23 cellular contexts compared by ENCODE assay signal in the genomic region with DNA sequence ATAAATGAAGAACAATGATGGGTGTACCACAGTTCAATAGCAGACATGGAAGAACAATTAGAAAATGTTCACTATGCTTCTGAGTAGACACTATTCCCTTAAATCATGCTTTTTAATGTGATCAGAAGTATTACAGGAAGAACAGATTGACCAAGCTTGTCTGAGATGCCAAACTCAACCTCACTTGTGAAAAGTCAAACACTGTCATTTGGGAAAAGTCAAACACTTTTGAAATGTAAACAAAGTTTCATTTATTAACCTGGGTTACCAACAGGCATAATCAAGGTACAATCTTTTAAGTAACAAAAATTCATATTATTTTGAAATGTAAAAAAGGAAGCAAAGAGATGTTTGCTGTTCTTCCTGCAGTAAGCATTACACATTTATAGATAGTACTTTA. TPM values are rescaled to one million over a fixed set of nuclear protein-coding genes. Genes with fewer than 3 reads are reported as not detected.
DNase-seq lines count a peak whose midpoint lies in the region; ATAC-seq and TF ChIP-seq lines count a peak whose summit lies in the region.
"Had no signal": no experiment of that assay in that cellular context is flagged by ENCODE, and none has a peak within 500 bp of the region (broad histone marks: within the 10 kb centered on the region; RNA-seq: fewer than 3 reads in every experiment).

No MANE protein-coding gene starts in this region.

- H3K27me3 ChIP-seq in CD8-positive, alpha-beta T cell (ENCODE audit: insufficient read depth, low read length), result no peaks in the 10 kb centered on the region
- H3K27me3 ChIP-seq: body of pancreas, neural progenitor cell had no signal

- peaks cover 26% of the 10 kb centered on the region for H3K36me3 ChIP-seq in CD8-positive, alpha-beta T cell (ENCODE audit: insufficient read depth, low read length)

- H3K4me3 ChIP-seq in CD8-positive, alpha-beta T cell (ENCODE audit: low read depth, low read length), result no peak overlapping the region
- H3K4me3 ChIP-seq: body of pancreas, GM23338, neural progenitor cell, smooth muscle cell had no signal

- H3K9me3 Mint-ChIP-seq in activated CD4-positive, alpha-beta memory T cell treated with anti-CD3 and anti-CD28 coated beads for 36 hours, result no peaks in the 10 kb centered on the region
- no peaks in the 10 kb centered on the region for H3K9me3 Mint-ChIP-seq in activated CD4-positive, alpha-beta memory T cell treated with anti-CD3 and anti-CD28 coated beads, Interleukin-2, amount 10 ng/mL, durations not matched to agents 7 days and 5 days
- no peaks in the 10 kb centered on the region for H3K9me3 Mint-ChIP-seq in CD8-positive, alpha-beta T cell
- H3K9me3 Mint-ChIP-seq in activated naive CD8-positive, alpha-beta T cell treated with anti-CD3 and anti-CD28 coated beads for 36 hours, result no peaks in the 10 kb centered on the region
- H3K9me3 Mint-ChIP-seq in natural killer cell treated with Interleukin-12 subunit alpha and Interleukin-12 subunit beta and Interleukin-15 and Interleukin-18, amount 100 ng/mL, for 72 hours, result no peaks in the 10 kb centered on the region
- H3K9me3 Mint-ChIP-seq: activated naive CD8-positive, alpha-beta T cell treated with anti-CD3 and anti-CD28 coated beads, Interleukin-2, amount 10 ng/mL, durations not matched to agents 7 days and 5 days; endodermal cell; GM23338; mesothelial cell of epicardium; neural progenitor cell had no signal

- H3K4me1 ChIP-seq in CD8-positive, alpha-beta T cell (ENCODE audit: insufficient read depth, low read length), result peaks cover 26% of the 10 kb centered on the region

- POLR2A ChIA-PET in activated CD4-positive, alpha-beta memory T cell treated with anti-CD3 and anti-CD28 coated beads for 36 hours (lab: Charles Lee), result no interaction called here
- POLR2A ChIA-PET in activated CD4-positive, alpha-beta memory T cell treated with anti-CD3 and anti-CD28 coated beads, Interleukin-2, amount 10 ng/mL, durations not matched to agents 7 days and 5 days (lab: Charles Lee), result no interaction called here
- POLR2A ChIA-PET in CD8-positive, alpha-beta T cell (lab: Charles Lee), result no interaction called here

- H3K27ac Mint-ChIP-seq in activated CD4-positive, alpha-beta memory T cell treated with anti-CD3 and anti-CD28 coated beads for 36 hours, result peak overlapping the region; percentile 42
- no peak overlapping the region for H3K27ac Mint-ChIP-seq in activated CD4-positive, alpha-beta memory T cell treated with anti-CD3 and anti-CD28 coated beads, Interleukin-2, amount 10 ng/mL, durations not matched to agents 7 days and 5 days
- peak overlapping the region; percentile 47 for H3K27ac Mint-ChIP-seq in CD8-positive, alpha-beta T cell
- H3K27ac Mint-ChIP-seq in activated naive CD8-positive, alpha-beta T cell treated with anti-CD3 and anti-CD28 coated beads for 36 hours, result peak overlapping the region; percentile 7
- H3K27ac Mint-ChIP-seq in natural killer cell treated with Interleukin-12 subunit alpha and Interleukin-12 subunit beta and Interleukin-15 and Interleukin-18, amount 100 ng/mL, for 72 hours, result peak overlapping the region; percentile 29 to 62
- H3K27ac Mint-ChIP-seq: activated naive CD8-positive, alpha-beta T cell treated with anti-CD3 and anti-CD28 coated beads, Interleukin-2, amount 10 ng/mL, durations not matched to agents 7 days and 5 days; neural progenitor cell had no signal

- no peak for TF ChIP-seq CTCF in CD8-positive, alpha-beta T cell (IDR thresholded peaks at IDR 0.05)

- DNase-seq in activated CD4-positive, alpha-beta memory T cell treated with anti-CD3 and anti-CD28 coated beads for 36 hours, result no peak
- no peak for DNase-seq in activated CD4-positive, alpha-beta memory T cell treated with anti-CD3 and anti-CD28 coated beads, Interleukin-2, amount 10 ng/mL, durations not matched to agents 7 days and 5 days
- DNase-seq in CD8-positive, alpha-beta T cell, result no peak
- no peak for DNase-seq in activated naive CD8-positive, alpha-beta T cell treated with anti-CD3 and anti-CD28 coated beads for 36 hours
- no peak for DNase-seq in natural killer cell treated with Interleukin-12 subunit alpha and Interleukin-12 subunit beta and Interleukin-15 and Interleukin-18, amount 100 ng/mL, for 72 hours (ENCODE audit: low spot score)
- DNase-seq in NOMO-1 (lab: John Stamatoyannopoulos, UW; ENCODE audit: unreplicated experiment in 2 of 2) (no peak), NCI-H2081 (lab: John Stamatoyannopoulos, UW) (no peak)
- DNase-seq: activated CD4-positive, alpha-beta T cell treated with anti-CD3 and anti-CD28 coated beads for 4 hours; activated naive CD8-positive, alpha-beta T cell treated with anti-CD3 and anti-CD28 coated beads, Interleukin-2, amount 10 ng/mL, durations not matched to agents 7 days and 5 days; body of pancreas; C1 segment of cervical spinal cord; endodermal cell; MM.1S; NCI-H1436 treated with DMSO at 0.1 percent for 48 hours; NCI-H69; stimulated activated CD4-positive, alpha-beta T cell treated with anti-CD3 and anti-CD28 coated beads, Interleukin-4, amount 100 ng/mL, for 24 hours; SW 1271 had no signal

- H3K9me3 ChIP-seq in CD8-positive, alpha-beta T cell (ENCODE audit: low read length), result no peaks in the 10 kb centered on the region
- H3K9me3 ChIP-seq: body of pancreas had no signal

- peaks cover 40% of the 10 kb centered on the region for H3K4me1 Mint-ChIP-seq in activated CD4-positive, alpha-beta memory T cell treated with anti-CD3 and anti-CD28 coated beads for 36 hours (ENCODE audit: low read depth)
- peaks cover 35% of the 10 kb centered on the region for H3K4me1 Mint-ChIP-seq in activated CD4-positive, alpha-beta memory T cell treated with anti-CD3 and anti-CD28 coated beads, Interleukin-2, amount 10 ng/mL, durations not matched to agents 7 days and 5 days
- peaks cover 57% of the 10 kb centered on the region for H3K4me1 Mint-ChIP-seq in CD8-positive, alpha-beta T cell (ENCODE audit: low read depth)
- peaks cover 48% of the 10 kb centered on the region for H3K4me1 Mint-ChIP-seq in activated naive CD8-positive, alpha-beta T cell treated with anti-CD3 and anti-CD28 coated beads for 36 hours
- H3K4me1 Mint-ChIP-seq in natural killer cell treated with Interleukin-12 subunit alpha and Interleukin-12 subunit beta and Interleukin-15 and Interleukin-18, amount 100 ng/mL, for 72 hours (ENCODE audit: low read depth in 2 of 2), result peaks cover 38 to 42% of the 10 kb centered on the region in 2 donors

- CTCF ChIA-PET in activated CD4-positive, alpha-beta memory T cell treated with anti-CD3 and anti-CD28 coated beads for 36 hours (lab: Charles Lee), result no interaction called here
- CTCF ChIA-PET in activated CD4-positive, alpha-beta memory T cell treated with anti-CD3 and anti-CD28 coated beads, Interleukin-2, amount 10 ng/mL, durations not matched to agents 7 days and 5 days (lab: Charles Lee), result no interaction called here
- CTCF ChIA-PET in CD8-positive, alpha-beta T cell (lab: Charles Lee), result no interaction called here

- peaks cover 45% of the 10 kb centered on the region for H3K36me3 Mint-ChIP-seq in activated CD4-positive, alpha-beta memory T cell treated with anti-CD3 and anti-CD28 coated beads for 36 hours
- peaks cover 68% of the 10 kb centered on the region for H3K36me3 Mint-ChIP-seq in activated CD4-positive, alpha-beta memory T cell treated with anti-CD3 and anti-CD28 coated beads, Interleukin-2, amount 10 ng/mL, durations not matched to agents 7 days and 5 days (ENCODE audit: low read depth)
- peaks cover 77% of the 10 kb centered on the region for H3K36me3 Mint-ChIP-seq in CD8-positive, alpha-beta T cell
- peaks cover 46% of the 10 kb centered on the region for H3K36me3 Mint-ChIP-seq in activated naive CD8-positive, alpha-beta T cell treated with anti-CD3 and anti-CD28 coated beads for 36 hours
- H3K36me3 Mint-ChIP-seq in natural killer cell treated with Interleukin-12 subunit alpha and Interleukin-12 subunit beta and Interleukin-15 and Interleukin-18, amount 100 ng/mL, for 72 hours, result peaks cover 28% of the 10 kb centered on the region

- no peaks in the 10 kb centered on the region for H3K27me3 Mint-ChIP-seq in activated CD4-positive, alpha-beta memory T cell treated with anti-CD3 and anti-CD28 coated beads for 36 hours
- no peaks in the 10 kb centered on the region for H3K27me3 Mint-ChIP-seq in activated CD4-positive, alpha-beta memory T cell treated with anti-CD3 and anti-CD28 coated beads, Interleukin-2, amount 10 ng/mL, durations not matched to agents 7 days and 5 days
- no peaks in the 10 kb centered on the region for H3K27me3 Mint-ChIP-seq in CD8-positive, alpha-beta T cell (ENCODE audit: low read depth)
- H3K27me3 Mint-ChIP-seq in activated naive CD8-positive, alpha-beta T cell treated with anti-CD3 and anti-CD28 coated beads for 36 hours, result no peaks in the 10 kb centered on the region
- H3K27me3 Mint-ChIP-seq in natural killer cell treated with Interleukin-12 subunit alpha and Interleukin-12 subunit beta and Interleukin-15 and Interleukin-18, amount 100 ng/mL, for 72 hours, result no peaks in the 10 kb centered on the region
- H3K27me3 Mint-ChIP-seq: activated naive CD8-positive, alpha-beta T cell treated with anti-CD3 and anti-CD28 coated beads, Interleukin-2, amount 10 ng/mL, durations not matched to agents 7 days and 5 days had no signal

- ATAC-seq in CD8-positive, alpha-beta T cell, result no peak
- ATAC-seq in natural killer cell treated with Interleukin-12 subunit alpha and Interleukin-12 subunit beta and Interleukin-15 and Interleukin-18, amount 100 ng/mL, for 72 hours, result no peak
- no peak for ATAC-seq in GM18867 (IDR thresholded peaks at IDR 0.05; ENCODE audit: unreplicated experiment)
- ATAC-seq: body of pancreas, GM23338, Right ventricle myocardium inferior had no signal

- H3K27ac ChIP-seq in CD8-positive, alpha-beta T cell (ENCODE audit: low read depth, low read length), result no peak overlapping the region
- H3K27ac ChIP-seq: neural progenitor cell had no signal

- H3K4me3 Mint-ChIP-seq in activated CD4-positive, alpha-beta memory T cell treated with anti-CD3 and anti-CD28 coated beads for 36 hours, result no peak overlapping the region
- no peak overlapping the region for H3K4me3 Mint-ChIP-seq in activated CD4-positive, alpha-beta memory T cell treated with anti-CD3 and anti-CD28 coated beads, Interleukin-2, amount 10 ng/mL, durations not matched to agents 7 days and 5 days
- no peak overlapping the region for H3K4me3 Mint-ChIP-seq in CD8-positive, alpha-beta T cell
- no peak overlapping the region for H3K4me3 Mint-ChIP-seq in activated naive CD8-positive, alpha-beta T cell treated with anti-CD3 and anti-CD28 coated beads for 36 hours
- H3K4me3 Mint-ChIP-seq in natural killer cell treated with Interleukin-12 subunit alpha and Interleukin-12 subunit beta and Interleukin-15 and Interleukin-18, amount 100 ng/mL, for 72 hours, result no peak overlapping the region
- H3K4me3 Mint-ChIP-seq: activated naive CD8-positive, alpha-beta T cell treated with anti-CD3 and anti-CD28 coated beads, Interleukin-2, amount 10 ng/mL, durations not matched to agents 7 days and 5 days; endodermal cell; GM23338; mesothelial cell of epicardium; neural progenitor cell had no signal

- intact Hi-C loops in activated CD4-positive, alpha-beta memory T cell treated with anti-CD3 and anti-CD28 coated beads for 36 hours (cut with micrococcal nuclease), result no loop called here
- intact Hi-C loops in CD8-positive, alpha-beta T cell (cut with DNase I, micrococcal nuclease), result loop anchor here in 1 of 2 experiments (2.0 kb wide), 1 partner anchor 14 kb away; no protein-coding TSS in a partner anchor

RNA-seq across cellular contexts. Expression of gene RAB14, which starts 19.2 kb away (rescaled TPM):
- total RNA-seq in activated CD4-positive, alpha-beta memory T cell treated with anti-CD3 and anti-CD28 coated beads for 36 hours, result 10 to 100 TPM; 58.2 to 58.5 TPM
- 10 to 100 TPM; 65.8 to 68.1 TPM for total RNA-seq in activated CD4-positive, alpha-beta memory T cell treated with anti-CD3 and anti-CD28 coated beads, Interleukin-2, amount 10 ng/mL, durations not matched to agents 7 days and 5 days
- 10 to 100 TPM; 58.8 to 60.4 TPM for total RNA-seq in CD8-positive, alpha-beta T cell
- total RNA-seq in activated naive CD8-positive, alpha-beta T cell treated with anti-CD3 and anti-CD28 coated beads for 36 hours, result 10 to 100 TPM; 58.4 to 61.0 TPM
- 10 to 100 TPM; 40.6 to 73.8 TPM for total RNA-seq in natural killer cell treated with Interleukin-12 subunit alpha and Interleukin-12 subunit beta and Interleukin-15 and Interleukin-18, amount 100 ng/mL, for 72 hours
